17 cellular contexts compared by ENCODE assay signal in the genomic region with DNA sequence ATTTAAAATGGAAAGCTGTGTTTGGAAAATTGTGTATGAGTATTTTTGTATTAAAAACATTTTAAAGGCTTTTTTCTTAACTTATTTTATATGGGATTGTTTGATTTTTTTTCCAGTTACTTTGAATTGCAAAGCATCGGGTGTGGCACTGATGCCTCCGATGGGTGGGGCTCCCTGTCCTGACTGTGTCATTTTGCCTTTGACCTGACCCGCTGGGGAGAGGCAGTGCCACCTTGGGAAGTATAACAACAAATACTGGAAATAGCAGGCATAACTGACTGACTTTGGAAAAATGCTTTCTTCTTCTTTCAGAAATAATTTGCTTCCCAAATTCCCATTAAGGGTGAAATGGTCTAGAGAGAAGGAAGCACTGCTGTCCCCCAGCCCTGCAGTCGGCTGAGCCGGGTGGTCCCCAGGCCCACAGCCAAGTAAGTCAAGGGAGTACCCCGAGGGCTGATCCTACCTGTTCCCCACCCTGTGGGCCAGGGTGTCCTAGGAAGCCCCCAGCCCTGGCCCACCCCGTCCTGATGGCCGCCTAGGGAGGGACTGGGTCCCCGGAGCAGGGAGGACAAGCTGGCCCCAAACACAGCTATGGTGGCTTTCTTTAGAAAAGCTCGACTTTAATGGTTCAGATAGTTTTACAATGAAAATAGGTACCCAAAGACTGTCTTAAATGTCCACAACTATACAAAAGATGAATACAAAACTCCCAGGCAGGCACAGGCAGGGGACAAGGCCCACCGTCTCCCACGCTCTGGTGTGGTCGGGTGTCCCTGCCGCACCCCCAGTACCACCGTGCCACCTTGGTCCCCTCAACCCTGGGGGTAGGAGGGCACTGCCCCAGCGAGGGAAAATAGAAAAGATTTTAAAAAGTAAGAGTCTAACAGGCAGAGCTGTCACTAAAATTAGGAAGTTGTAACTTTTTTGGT. TPM values are rescaled to one million over a fixed set of nuclear protein-coding genes. Genes with fewer than 3 reads are reported as not detected.
DNase-seq lines count a peak whose midpoint lies in the region; ATAC-seq and TF ChIP-seq lines count a peak whose summit lies in the region.
"Had no signal": no experiment of that assay in that cellular context is flagged by ENCODE, and none has a peak within 500 bp of the region (broad histone marks: within the 10 kb centered on the region; RNA-seq: fewer than 3 reads in every experiment).

No MANE protein-coding gene starts in this region.

- H3K4me1 ChIP-seq in H9 (ENCODE audit: insufficient read depth, low read length) (no peaks in the 10 kb centered on the region), neural progenitor cell (no peaks in the 10 kb centered on the region)

- no peaks in the 10 kb centered on the region for H3K23me2 ChIP-seq in H9 (ENCODE audit: insufficient read length, low read depth, low read length, poor library complexity, severe bottlenecking)

- no peak overlapping the region for H3K23ac ChIP-seq in H9 (ENCODE audit: insufficient read length, low read depth, low read length)

- H2AK5ac ChIP-seq in H9 (ENCODE audit: insufficient read length, low read length) = no peak overlapping the region

- TF ChIP-seq CTCF in CD14-positive monocyte (IDR thresholded peaks at IDR 0.05) (no peak), H9 (conservative IDR thresholded peaks at IDR 0.05) (no peak), neural progenitor cell (IDR thresholded peaks at IDR 0.05) (no peak)

- no peak overlapping the region for H2BK12ac ChIP-seq in H9 (ENCODE audit: insufficient read length, low read depth, low read length)

- no peaks in the 10 kb centered on the region for H3K27me3 ChIP-seq in H9 (ENCODE audit: insufficient read depth, low read length)
- no peaks in the 10 kb centered on the region for H3K27me3 ChIP-seq in neural progenitor cell
- H3K27me3 ChIP-seq: BLaER1, tibial artery had no signal

- no peak overlapping the region for H3K27ac ChIP-seq in H9 (ENCODE audit: insufficient read length, low read depth, low read length)
- H3K27ac ChIP-seq in neural progenitor cell = peak overlapping the region; percentile 37
- H3K27ac ChIP-seq: BLaER1, tibial artery had no signal

- H3K79me2 ChIP-seq in H9 (ENCODE audit: insufficient read depth, low read length) (no peaks in the 10 kb centered on the region), neural progenitor cell (ENCODE audit: low read depth) (no peaks in the 10 kb centered on the region)

- peak; percentile 17 for DNase-seq in CD14-positive monocyte (ENCODE audit: low spot score)
- DNase-seq in H9 = no peak
- DNase-seq in effector memory CD8-positive, alpha-beta T cell = no peak
- no peak for DNase-seq in neural progenitor cell (ENCODE audit: low spot score)
- no peak for DNase-seq in NCI-H2107 (lab: John Stamatoyannopoulos, UW)
- DNase-seq: activated CD4-positive, alpha-beta T cell treated with anti-CD3 and anti-CD28 coated beads, Interleukin-2, amount 10 ng/mL, durations not matched to agents 7 days and 5 days; naive thymus-derived CD8-positive, alpha-beta T cell; NCI-H2081; NCI-H524; PC-3; stimulated activated CD4-positive, alpha-beta T cell treated with anti-CD3 and anti-CD28 coated beads, Interleukin-2, amount 100 ng/mL, for 48 hours; tibial artery had no signal

- H3K27ac Mint-ChIP-seq in CD14-positive monocyte (peak overlapping the region in 5 of 7 donors; percentile 13 to 82 (median 56)), H9 (peak overlapping the region in 2 of 3 experiments; percentile 56 to 84; a peak in 2 of 7 replicates), neural progenitor cell (no peak overlapping the region)
- peak overlapping the region; percentile 56 to 75 for H3K27ac Mint-ChIP-seq in effector memory CD8-positive, alpha-beta T cell

- no peak for ATAC-seq in effector memory CD8-positive, alpha-beta T cell (replicated peaks)
- no peak for ATAC-seq in HG02870 (IDR thresholded peaks at IDR 0.05; ENCODE audit: unreplicated experiment)
- ATAC-seq in HG02642 (IDR thresholded peaks at IDR 0.05; ENCODE audit: poor library complexity, unreplicated experiment) = no peak
- no peak for ATAC-seq in SK-N-SH treated with all-trans-retinoic acid at 6 μM for 48 hours
- ATAC-seq: naive thymus-derived CD8-positive, alpha-beta T cell; PC-3; right cardiac atrium had no signal

- no peaks in the 10 kb centered on the region for H3K9me3 ChIP-seq in H9 (ENCODE audit: control insufficient read depth, low read depth, low read length)
- no peaks in the 10 kb centered on the region for H3K9me3 ChIP-seq in neural progenitor cell (ENCODE audit: low read depth)
- H3K9me3 ChIP-seq: BLaER1, tibial artery had no signal

- H3K18ac ChIP-seq in H9 (ENCODE audit: insufficient read length, low read depth, low read length) = no peak overlapping the region

- no peaks in the 10 kb centered on the region for H3K79me1 ChIP-seq in H9 (ENCODE audit: insufficient read depth, low read depth, low read length, poor library complexity, severe bottlenecking)

- H3K4me2 ChIP-seq in H9 (ENCODE audit: insufficient read depth, insufficient read length, low read length) = no peak overlapping the region
- H3K4me2 ChIP-seq in neural progenitor cell = no peak overlapping the region
- H3K4me2 ChIP-seq: BLaER1 had no signal

- no peaks in the 10 kb centered on the region for H3K27me3 Mint-ChIP-seq in CD14-positive monocyte (ENCODE audit: low read depth in 3 of 3)
- H3K27me3 Mint-ChIP-seq in H9 (ENCODE audit: low read depth) = no peaks in the 10 kb centered on the region
- no peaks in the 10 kb centered on the region for H3K27me3 Mint-ChIP-seq in effector memory CD8-positive, alpha-beta T cell
- peaks cover 9% of the 10 kb centered on the region for H3K27me3 Mint-ChIP-seq in neural progenitor cell (ENCODE audit: insufficient read depth, low read depth)
- H3K27me3 Mint-ChIP-seq: activated CD4-positive, alpha-beta T cell treated with anti-CD3 and anti-CD28 coated beads, Interleukin-2, amount 10 ng/mL, durations not matched to agents 7 days and 5 days; naive thymus-derived CD8-positive, alpha-beta T cell had no signal

- no peak overlapping the region for H4K91ac ChIP-seq in H9 (ENCODE audit: insufficient read length, low read depth, low read length)

- H3K4me3 ChIP-seq in neural progenitor cell = no peak overlapping the region
- H3K4me3 ChIP-seq: BLaER1, tibial artery had no signal

- no peak overlapping the region for H3K14ac ChIP-seq in H9 (ENCODE audit: insufficient read depth, low read length)

- intact Hi-C loops in CD14-positive monocyte (cut with micrococcal nuclease) = no loop called here

- no CpG with 5 or more reads among the region's 16 CpGs for WGBS in H9 (ENCODE audit: extremely low coverage, insufficient read length, low lambda C conversion rate)

- H3K9me3 Mint-ChIP-seq in CD14-positive monocyte (peaks cover 0 to 3% (median 0%) of the 10 kb centered on the region in 7 donors), H9 (no peaks in the 10 kb centered on the region), neural progenitor cell (no peaks in the 10 kb centered on the region)
- H3K9me3 Mint-ChIP-seq in effector memory CD8-positive, alpha-beta T cell = no peaks in the 10 kb centered on the region
- H3K9me3 Mint-ChIP-seq: activated CD4-positive, alpha-beta T cell treated with anti-CD3 and anti-CD28 coated beads, Interleukin-2, amount 10 ng/mL, durations not matched to agents 7 days and 5 days; naive thymus-derived CD8-positive, alpha-beta T cell had no signal

- H3F3A ChIP-seq in neural progenitor cell (ENCODE audit: low read depth) = peaks cover 48% of the 10 kb centered on the region

- H3K36me3 Mint-ChIP-seq in CD14-positive monocyte = peaks cover 80 to 98% of the 10 kb centered on the region in 2 donors
- H3K36me3 Mint-ChIP-seq in H9 (ENCODE audit: insufficient read depth in 1 of 3, low read depth in 3 of 3) = peaks cover 11 to 65% (median 52%) of the 10 kb centered on the region in 3 experiments; a peak in 6 of 7 replicates
- H3K36me3 Mint-ChIP-seq in effector memory CD8-positive, alpha-beta T cell (ENCODE audit: insufficient read depth) = peaks cover 71% of the 10 kb centered on the region
- peaks cover 22% of the 10 kb centered on the region for H3K36me3 Mint-ChIP-seq in neural progenitor cell

- H3K4ac ChIP-seq in H9 (ENCODE audit: low read depth, low read length) = no peak overlapping the region

- H2BK15ac ChIP-seq in H9 (ENCODE audit: low read depth, low read length) = no peak overlapping the region

- H2AFZ ChIP-seq in H9 (ENCODE audit: low read length) = no peak overlapping the region
- H2AFZ ChIP-seq in neural progenitor cell (replicated peaks) = no peak overlapping the region

- H2BK20ac ChIP-seq in H9 (ENCODE audit: low read depth, low read length, poor library complexity, severe bottlenecking) = no peak overlapping the region

- H2BK5ac ChIP-seq in H9 (ENCODE audit: insufficient read length, low read length) = no peak overlapping the region

- H4K20me1 ChIP-seq in H9 (ENCODE audit: control insufficient read depth, insufficient read depth, insufficient read length) (no peaks in the 10 kb centered on the region), neural progenitor cell (ENCODE audit: low read depth) (peaks cover 43% of the 10 kb centered on the region)

- H3K4me3 Mint-ChIP-seq in CD14-positive monocyte (no peak overlapping the region), H9 (no peak overlapping the region), neural progenitor cell (no peak overlapping the region)
- H3K4me3 Mint-ChIP-seq in effector memory CD8-positive, alpha-beta T cell = no peak overlapping the region
- H3K4me3 Mint-ChIP-seq: activated CD4-positive, alpha-beta T cell treated with anti-CD3 and anti-CD28 coated beads, Interleukin-2, amount 10 ng/mL, durations not matched to agents 7 days and 5 days; naive thymus-derived CD8-positive, alpha-beta T cell had no signal

- no peak overlapping the region for H3T11ph ChIP-seq in H9 (ENCODE audit: low read length)

- no peak overlapping the region for H3K56ac ChIP-seq in H9 (ENCODE audit: insufficient read length, low read depth, low read length)

- no peak overlapping the region for H3K9ac ChIP-seq in H9 (ENCODE audit: extremely low read depth, insufficient read length, low read length)
- H3K9ac ChIP-seq in neural progenitor cell = no peak overlapping the region
- H3K9ac ChIP-seq: BLaER1 had no signal

- H3K36me3 ChIP-seq in neural progenitor cell = peaks cover 3% of the 10 kb centered on the region

- H4K8ac ChIP-seq in H9 (replicated peaks; ENCODE audit: insufficient read length, low read depth, low read length) = no peak overlapping the region

- H4K5ac ChIP-seq in H9 (ENCODE audit: insufficient read length, low read depth, low read length) = no peak overlapping the region

- no peak overlapping the region for H2BK120ac ChIP-seq in H9 (ENCODE audit: low read depth, low read length, poor library complexity, severe bottlenecking)

- H3K4me1 Mint-ChIP-seq in CD14-positive monocyte (no peaks in the 10 kb centered on the region), H9 (peaks cover 0 to 9% of the 10 kb centered on the region in 2 experiments; a peak in 2 of 4 replicates), neural progenitor cell (no peaks in the 10 kb centered on the region)
- H3K4me1 Mint-ChIP-seq in effector memory CD8-positive, alpha-beta T cell (ENCODE audit: low read depth in 2 of 2) = no peaks in the 10 kb centered on the region

TF ChIP-seq in SK-N-SH treated with all-trans-retinoic acid at 6 μM for 48 hours, 23 proteins besides CTCF, POLR2A, EP300 and RAD21 (continues in another document):
- TF ChIP-seq ZNF565 (CRISPR knock-in tag; conservative IDR thresholded peaks at IDR 0.05; ENCODE audit: low read depth) (no peak), RARB (CRISPR knock-in tag; IDR thresholded peaks at IDR 0.05) (no peak)

RNA-seq across cellular contexts. Expression of a gene that starts 26.4 kb away (rescaled TPM):
- 10 to 100 TPM; 10.0 to 10.5 TPM for polyA plus RNA-seq in CD14-positive monocyte
- 54.0 and 55.0 TPM in 2 replicates for total RNA-seq in H9 (2021)
- total RNA-seq in neural progenitor cell (ENCODE audit: low replicate concordance) = 18.0 and 50.3 TPM in 2 replicates
